In genomic region chr9:97572196-97572891, GRCh38 we compare ENCODE assay signal across 25 cellular contexts.
DNase-seq lines count a peak whose midpoint lies in the region; ATAC-seq and TF ChIP-seq lines count a peak whose summit lies in the region.
"Had no signal": no experiment of that assay in that cellular context is flagged by ENCODE, and none has a peak within 500 bp of the region (broad histone marks: within the 10 kb centered on the region; RNA-seq: fewer than 3 reads in every experiment).

No MANE protein-coding gene starts in this region.

- RAD21 ChIA-PET in HCT116 (lab: Charles Lee; ENCODE audit: low non-redundant PET in 1 of 2, low total read pairs in 2 of 2, uncharacterized antibody in 2 of 2, unreplicated experiment in 2 of 2) = no interaction called here

- H3K4me1 ChIP-seq in HCT116 (ENCODE audit: control insufficient read depth in 1 of 2, insufficient read depth in 2 of 2, low read length in 2 of 2) = peaks cover 3 to 26% of the 10 kb centered on the region in 2 experiments; a peak in 3 of 4 replicates
- peaks cover 25 to 31% of the 10 kb centered on the region in 2 donors for H3K4me1 ChIP-seq in gastrocnemius medialis
- H3K4me1 ChIP-seq: body of pancreas, HAP-1 had no signal

- H2AFZ ChIP-seq in HCT116 (ENCODE audit: low read depth, low read length, poor library complexity, severe bottlenecking) = no peak overlapping the region

- no TSS peak for BruUV-seq in HCT116 (replicated peaks; lab: Mats Ljungman, UMichigan)

- TF ChIP-seq POLR2A in HCT116 (IDR thresholded peaks at IDR 0.05; ENCODE audit: borderline replicate concordance, extremely low read depth, insufficient read depth, insufficient read length) = no peak
- TF ChIP-seq POLR2A in gastrocnemius medialis (IDR thresholded peaks at IDR 0.05) = no peak

- DNase-seq in D341Med (ENCODE audit: low spot score) = peak; percentile 14
- no peak for DNase-seq in HCT116 (ENCODE audit: low read depth, low spot score)
- peak; percentile 13 for DNase-seq in kidney tubule cell (ENCODE audit: low spot score)
- peak in 1 of 2 donors; percentile 11 for DNase-seq in gastrocnemius medialis
- DNase-seq in T-helper 9 cell = no peak
- DNase-seq in midbrain (lab: John Stamatoyannopoulos, UW) = no peak
- DNase-seq: activated CD4-positive, alpha-beta T cell treated with anti-CD3 and anti-CD28 coated beads for 4 hours; activated naive CD4-positive, alpha-beta T cell treated with Interleukin-2 at 50 U/mL for 16 hours; activated T-cell treated with anti-CD3 and anti-CD28 coated beads, Interleukin-2, amount 50 U/mL, for 4 hours; body of pancreas; C1 segment of cervical spinal cord; COR-L47; hippocampal formation; Kasumi-1; naive B cell; NCI-H1436; NCI-H345; NCI-H774; SIG-M5; stimulated activated CD4-positive, alpha-beta T cell treated with anti-CD3 and anti-CD28 coated beads, Interleukin-15, amount 100 ng/mL, for 24 hours; stimulated activated CD4-positive, alpha-beta T cell treated with anti-CD3 and anti-CD28 coated beads, Interleukin-4, amount 100 ng/mL, for 4 hours; transverse colon had no signal

- H3K9me2 ChIP-seq in HCT116 (ENCODE audit: insufficient read depth) = no peaks in the 10 kb centered on the region

- H3K79me2 ChIP-seq in HCT116 (ENCODE audit: insufficient read depth, low read length) = no peaks in the 10 kb centered on the region

- H3K36me3 ChIP-seq in HCT116 (ENCODE audit: control insufficient read depth in 1 of 2, insufficient read depth in 2 of 2, low read length in 2 of 2) (no peaks in the 10 kb centered on the region), gastrocnemius medialis (peaks cover 0 to 52% of the 10 kb centered on the region in 2 donors)
- H3K36me3 ChIP-seq: HAP-1, transverse colon had no signal

- peak overlapping the region; percentile 2; the same call in 1 of the 2 replicates for H3K4me2 ChIP-seq in HCT116 (ENCODE audit: low read length)

- TF ChIP-seq RAD21 in HCT116 (IDR thresholded peaks at IDR 0.05; ENCODE audit: low read depth) = no peak

- ATAC-seq in HCT116 (no peak), gastrocnemius medialis (no peak), GM18502 (IDR thresholded peaks at IDR 0.05; ENCODE audit: poor library complexity, unreplicated experiment) (no peak)
- ATAC-seq: activated T-cell treated with anti-CD3 and anti-CD28 coated beads, Interleukin-2, amount 50 U/mL, for 4 hours; body of pancreas; Panc1 had no signal

- H3K27me3 ChIP-seq in HCT116 (ENCODE audit: insufficient read depth, low read length) = no peaks in the 10 kb centered on the region
- no peaks in the 10 kb centered on the region for H3K27me3 ChIP-seq in gastrocnemius medialis
- H3K27me3 ChIP-seq: body of pancreas, transverse colon had no signal

- in situ Hi-C loops in gastrocnemius medialis (cut with MboI; ENCODE audit: low sequenced_read_pairs in 4 of 4) = no loop called here

- no peaks in the 10 kb centered on the region for H4K20me1 ChIP-seq in HCT116 (ENCODE audit: insufficient read depth)

- POLR2A ChIA-PET in HCT116 (lab: Charles Lee) = no interaction called here

- no peak overlapping the region for H3K9ac ChIP-seq in HCT116 (ENCODE audit: low read length)

- CTCF ChIA-PET in HCT116 (lab: Charles Lee) = no interaction called here

- H3K27ac ChIP-seq in HCT116 (ENCODE audit: low read depth, low read length) (no peak overlapping the region), gastrocnemius medialis (peak overlapping the region in 3 of 4 donors; percentile 76 to 82 (median 77))
- H3K27ac ChIP-seq: body of pancreas had no signal

- TF ChIP-seq CTCF in HCT116 (IDR thresholded peaks at IDR 0.05 in 2 of 3, conservative IDR thresholded peaks at IDR 0.05 in 1 of 3; ENCODE audit: borderline replicate concordance in 1 of 3, insufficient read depth in 1 of 3, low read depth in 2 of 3, low read length in 2 of 3) (no peak), gastrocnemius medialis (IDR thresholded peaks at IDR 0.05 in 4 of 5, conservative IDR thresholded peaks at IDR 0.05 in 1 of 5) (no peak)

- no peak overlapping the region for H3K4me3 ChIP-seq in HCT116 (replicated peaks in 1 of 2; ENCODE audit: low read depth in 1 of 2, low read length in 2 of 2)
- H3K4me3 ChIP-seq in gastrocnemius medialis = no peak overlapping the region
- H3K4me3 ChIP-seq: body of pancreas, HAP-1, transverse colon had no signal

- no peaks in the 10 kb centered on the region for H3K9me3 ChIP-seq in HCT116 (ENCODE audit: control insufficient read depth in 1 of 2, insufficient read depth in 1 of 2, low read depth in 1 of 2, low read length in 2 of 2)
- no peaks in the 10 kb centered on the region for H3K9me3 ChIP-seq in gastrocnemius medialis
- H3K9me3 ChIP-seq: body of pancreas, HAP-1, transverse colon had no signal

- intact Hi-C loops in HCT116 (cut with micrococcal nuclease) (no loop called here), gastrocnemius medialis (cut with DNase I; ENCODE audit: low total_unique reads) (no loop called here)

TF ChIP-seq in HCT116, 20 proteins besides CTCF, POLR2A, EP300 and RAD21:
- TF ChIP-seq ZNF274 (IDR thresholded peaks at IDR 0.05; ENCODE audit: low read depth, low read length) (no peak), TCF7L2 (IDR thresholded peaks at IDR 0.05; ENCODE audit: borderline replicate concordance, extremely low read depth, insufficient read depth, insufficient read length) (no peak), ELF1 (IDR thresholded peaks at IDR 0.05; ENCODE audit: borderline replicate concordance, low read depth) (no peak), ZFX (IDR thresholded peaks at IDR 0.05) (no peak), REST (IDR thresholded peaks at IDR 0.05; ENCODE audit: low read depth) (no peak), CBX3 (IDR thresholded peaks at IDR 0.05; ENCODE audit: low read depth) (no peak), CEBPB (IDR thresholded peaks at IDR 0.05; ENCODE audit: low read depth) (no peak), EZH2 (IDR thresholded peaks at IDR 0.05) (no peak), ZBTB33 (IDR thresholded peaks at IDR 0.05; ENCODE audit: extremely low read depth, insufficient replicate concordance, low read length) (no peak), SRF (IDR thresholded peaks at IDR 0.05; ENCODE audit: low read depth) (no peak), SP1 (IDR thresholded peaks at IDR 0.05; ENCODE audit: low read depth) (no peak), EGR1 (IDR thresholded peaks at IDR 0.05; ENCODE audit: low read depth) (no peak), JUND (IDR thresholded peaks at IDR 0.05) (no peak), EZH2phosphoT487 (IDR thresholded peaks at IDR 0.05; ENCODE audit: borderline replicate concordance) (no peak), FOSL1 (IDR thresholded peaks at IDR 0.05; ENCODE audit: low read depth) (no peak), SIN3A (IDR thresholded peaks at IDR 0.05; ENCODE audit: low read depth) (no peak), POLR2AphosphoS5 (IDR thresholded peaks at IDR 0.05; ENCODE audit: low read depth, low read length) (no peak), YY1 (IDR thresholded peaks at IDR 0.05; ENCODE audit: extremely low read depth, insufficient replicate concordance, low read depth, low read length) (no peak), ATF3 (IDR thresholded peaks at IDR 0.05) (no peak)

Comparison
In these comparisons a context has a peak if more than half of its experiments do, and no peak if none do; other contexts are left out.
1. DNase-seq: peak in D341Med (single experiment) and kidney tubule cell (single experiment); none in HCT116 (single experiment), T-helper 9 cell (single experiment) and midbrain (single experiment).